Comparison of ENCODE assay signal across 8 cellular contexts in genomic region chr9:71911908-71912325, GRCh38. TPM values are rescaled to one million over a fixed set of nuclear protein-coding genes. Genes with fewer than 3 reads are reported as not detected.
DNase-seq lines count a peak whose midpoint lies in the region; FAIRE-seq and TF ChIP-seq lines count a peak whose summit lies in the region.

No MANE protein-coding gene starts in this region.

- H3K9me2 ChIP-seq in SU-DHL-6 (replicated peaks; ENCODE audit: insufficient read depth, low read length): no peaks in the 10 kb centered on the region

- peak overlapping the region; percentile 73 for H3K27ac ChIP-seq in SU-DHL-6 (ENCODE audit: low read depth, low read length)

- no peaks in the 10 kb centered on the region for H3K9me3 ChIP-seq in SU-DHL-6 (ENCODE audit: insufficient read depth, low read length)

- no peaks in the 10 kb centered on the region for H3K36me3 ChIP-seq in SU-DHL-6 (ENCODE audit: low read length)

- peak overlapping the region; percentile 89 for H3K4me2 ChIP-seq in SU-DHL-6 (ENCODE audit: low read depth, low read length, poor library complexity, severe bottlenecking)

- peaks cover 20% of the 10 kb centered on the region for H4K20me1 ChIP-seq in SU-DHL-6 (ENCODE audit: low read depth, low read length)

- H3K27me3 ChIP-seq in SU-DHL-6 (ENCODE audit: low read length): no peaks in the 10 kb centered on the region

- H3K79me2 ChIP-seq in SU-DHL-6 (ENCODE audit: insufficient read depth, low read length): peaks cover 88% of the 10 kb centered on the region

- DNase-seq in GM04504 (ENCODE audit: low read depth): peak; percentile 40
- peak; percentile 21 for DNase-seq in fibroblast of the conjunctiva (ENCODE audit: low read depth)
- DNase-seq in retinal pigment epithelial cell (ENCODE audit: low read depth): no peak
- no peak for DNase-seq in GM12892 (ENCODE audit: insufficient read length)
- no peak for DNase-seq in medulla oblongata (ENCODE audit: extremely low spot score)
- DNase-seq in activated CD8-positive, alpha-beta memory T cell treated with anti-CD3 and anti-CD28 coated beads for 24 hours: no peak
- DNase-seq in NCI-H345 treated with DMSO at 0.1 percent for 48 hours (lab: John Stamatoyannopoulos, UW; ENCODE audit: unreplicated experiment): no peak

- no peaks in the 10 kb centered on the region for H3F3A ChIP-seq in SU-DHL-6 (ENCODE audit: insufficient read depth)

- TF ChIP-seq CTCF in SU-DHL-6 (IDR thresholded peaks at IDR 0.05; ENCODE audit: insufficient read depth, low read length, poor library complexity, severe bottlenecking) (no peak), retinal pigment epithelial cell (conservative IDR thresholded peaks at IDR 0.05; ENCODE audit: low read depth, low read length) (no peak)

- H3K4me3 ChIP-seq in SU-DHL-6 (ENCODE audit: insufficient read depth, low read length, poor library complexity, severe bottlenecking): peak overlapping the region; percentile 85
- H3K4me3 ChIP-seq in retinal pigment epithelial cell (ENCODE audit: low read length): peak overlapping the region; percentile 87

- no peak for FAIRE-seq in GM12892 (lab: Jason Lieb, UNC)

- peak overlapping the region; percentile 73 for H3K9ac ChIP-seq in SU-DHL-6 (ENCODE audit: low read length)

- peak overlapping the region; percentile 72 for H2AFZ ChIP-seq in SU-DHL-6 (ENCODE audit: low read depth, low read length, severe bottlenecking)

- no peak for TF ChIP-seq POLR2A in GM12892 (IDR thresholded peaks at IDR 0.05; ENCODE audit: low read depth, low read length)

RNA-seq across cellular contexts. Expression of gene C9orf85, which starts 0.5 kb away (rescaled TPM):
- 13.1 TPM for polyA plus RNA-seq in GM12892 (2012; ENCODE audit: missing spikeins)

RNA-seq across cellular contexts. Expression of gene ABHD17B, which starts 0.9 kb away (rescaled TPM):
- polyA plus RNA-seq in GM12892 (2012; ENCODE audit: missing spikeins): 8.0 TPM

Comparison
In these comparisons a context has a peak if more than half of its experiments do, and no peak if none do; other contexts are left out.
1. DNase-seq: peak in GM04504 (single experiment) and fibroblast of the conjunctiva (single experiment); none in retinal pigment epithelial cell (single experiment), GM12892 (single experiment), medulla oblongata (single experiment), activated CD8-positive, alpha-beta memory T cell treated with anti-CD3 and anti-CD28 coated beads for 24 hours (single experiment) and NCI-H345 treated with DMSO at 0.1 percent for 48 hours (single experiment).